In genomic region chr19:42068756-42069571, GRCh38 we compare ENCODE assay signal across 13 cellular contexts. TPM values are rescaled to one million over a fixed set of nuclear protein-coding genes. Genes with fewer than 3 reads are reported as not detected.
A peak's percentile ranks its signal among the peaks of the same experiment; 100 is the strongest.
DNase-seq lines count a peak whose midpoint lies in the region; ATAC-seq, FAIRE-seq and TF ChIP-seq lines count a peak whose summit lies in the region.
"Had no signal": no experiment of that assay in that cellular context is flagged by ENCODE, and none has a peak within 500 bp of the region (broad histone marks: within the 10 kb centered on the region; RNA-seq: fewer than 3 reads in every experiment).

No MANE protein-coding gene starts in this region.

- H4K20me1 ChIP-seq in BLaER1 treated with 17β-estradiol and CSF1 and Interleukin-3, amounts not matched to agents 10 nM and 100 nM: peaks cover 6 to 45% (median 21%) of the 10 kb centered on the region in 11 experiments; a peak in 15 of 22 replicates

- no peaks in the 10 kb centered on the region for H3K9me3 ChIP-seq in BLaER1 treated with 17β-estradiol and CSF1 and Interleukin-3, amounts not matched to agents 10 nM and 100 nM (replicated peaks in 1 of 11)
- H3K9me3 ChIP-seq in SJCRH30 (replicated peaks) (no peaks in the 10 kb centered on the region), right atrium auricular region (no peaks in the 10 kb centered on the region), pancreas (no peaks in the 10 kb centered on the region)

- ATAC-seq in pancreas: peak in 3 of 4 donors; percentile 8 to 23 (median 16)
- ATAC-seq: Panc1 had no signal

- H3K4me1 ChIP-seq in BLaER1 treated with 17β-estradiol and CSF1 and Interleukin-3, amounts not matched to agents 10 nM and 100 nM: peaks cover 40 to 70% (median 59%) of the 10 kb centered on the region in 10 experiments
- H3K4me1 ChIP-seq in SJCRH30 (no peaks in the 10 kb centered on the region), right atrium auricular region (peaks cover 0 to 21% of the 10 kb centered on the region in 2 donors), pancreas (no peaks in the 10 kb centered on the region)

- peak overlapping the region; percentile 61 to 78 (median 68) for H3K4me3 ChIP-seq in BLaER1 treated with 17β-estradiol and CSF1 and Interleukin-3, amounts not matched to agents 10 nM and 100 nM
- H3K4me3 ChIP-seq in SJCRH30 (peak overlapping the region; percentile 61), right atrium auricular region (peak overlapping the region; percentile 45 to 51), pancreas (peak overlapping the region in 1 of 4 donors; percentile 40)

- H3K36me3 ChIP-seq in BLaER1 treated with 17β-estradiol and CSF1 and Interleukin-3, amounts not matched to agents 10 nM and 100 nM: peaks cover 17 to 20% (median 18%) of the 10 kb centered on the region in 11 experiments; a peak in 21 of 22 replicates
- H3K36me3 ChIP-seq in SJCRH30 (no peaks in the 10 kb centered on the region), right atrium auricular region (no peaks in the 10 kb centered on the region), pancreas (no peaks in the 10 kb centered on the region)

- peak overlapping the region; percentile 19 to 85 (median 77); a peak in 20 of 22 replicates for H3K27ac ChIP-seq in BLaER1 treated with 17β-estradiol and CSF1 and Interleukin-3, amounts not matched to agents 10 nM and 100 nM
- H3K27ac ChIP-seq in SJCRH30: no peak overlapping the region
- H3K27ac ChIP-seq in right atrium auricular region: peak overlapping the region; percentile 62 to 69
- H3K27ac ChIP-seq in pancreas: no peak overlapping the region
- H3K27ac ChIP-seq: VCaP had no signal

- WGBS in pancreas, 2 donors: 22 to 27% methylated on average over 23 to 29 of the region's 29 CpGs

- intact Hi-C loops in pancreas (cut with DNase I): no loop called here

- DNase-seq in SJCRH30 (peak; percentile 27 to 48), right atrium auricular region (ENCODE audit: low spot score) (no peak), pancreas (no peak), DMS153 treated with DMSO at 0.1 percent for 48 hours (lab: John Stamatoyannopoulos, UW; ENCODE audit: unreplicated experiment) (no peak), NCI-H748 (lab: John Stamatoyannopoulos, UW; ENCODE audit: unreplicated experiment) (no peak), COLO829 (ENCODE audit: low spot score) (no peak), activated gamma-delta T cell (lab: John Stamatoyannopoulos, UW) (no peak)
- DNase-seq: NCI-H1694 treated with DMSO at 0.1 percent for 48 hours; stimulated activated naive CD4-positive, alpha-beta T cell treated with Interleukin-2 at 50 U/mL for 16 hours had no signal

- FAIRE-seq in pancreas (lab: Jason Lieb, UNC): no peak

- H3K27me3 ChIP-seq in BLaER1 treated with 17β-estradiol and CSF1 and Interleukin-3, amounts not matched to agents 10 nM and 100 nM: no peaks in the 10 kb centered on the region
- H3K27me3 ChIP-seq in SJCRH30 (no peaks in the 10 kb centered on the region; the same call in 1 of the 2 replicates), right atrium auricular region (no peaks in the 10 kb centered on the region), pancreas (no peaks in the 10 kb centered on the region)

- TF ChIP-seq CTCF in right atrium auricular region (IDR thresholded peaks at IDR 0.05): no peak
- TF ChIP-seq CTCF in pancreas (IDR thresholded peaks at IDR 0.05): no peak

- peak overlapping the region; percentile 77 to 88 (median 82) for H3K9ac ChIP-seq in BLaER1 treated with 17β-estradiol and CSF1 and Interleukin-3, amounts not matched to agents 10 nM and 100 nM

- peak overlapping the region; percentile 86 to 98 (median 94) for H3K4me2 ChIP-seq in BLaER1 treated with 17β-estradiol and CSF1 and Interleukin-3, amounts not matched to agents 10 nM and 100 nM

RNA-seq across cellular contexts. Expression of gene GRIK5, which starts 1.0 kb away (rescaled TPM):
- 10.3 and 10.5 TPM in 2 replicates for total RNA-seq in SJCRH30 (2014; rRNA removed; shearing (Covaris generic))
- total RNA-seq in right atrium auricular region: 10 to 100 TPM in 1 of 2 donors, 1 to 10 TPM in 1; 8.1 to 17.1 TPM
- total RNA-seq in pancreas: 1 to 10 TPM; 1.9 to 3.6 (median 3.1) TPM
- 10 to 100 TPM in 1 of 2 donors, 1 to 10 TPM in 1; 4.8 to 10.5 TPM for polyA plus RNA-seq in pancreas
- total RNA-seq: HT1080 had no signal

RNA-seq across cellular contexts. Expression of gene ZNF574, which starts 7.0 kb away (rescaled TPM):
- 31.1 and 31.5 TPM in 2 replicates for total RNA-seq in SJCRH30 (2014; rRNA removed; shearing (Covaris generic))
- total RNA-seq in right atrium auricular region (10 to 100 TPM in 1 of 2 donors, 1 to 10 TPM in 1; 8.1 to 13.6 TPM), pancreas (1 to 10 TPM; 3.9 to 8.5 (median 5.8) TPM)
- polyA plus RNA-seq in pancreas: 1 to 10 TPM; 4.9 to 6.2 TPM

Comparison
In these comparisons a context has a peak if more than half of its experiments do, and no peak if none do; other contexts are left out.
1. H3K27ac ChIP-seq: peak in BLaER1 treated with 17β-estradiol and CSF1 and Interleukin-3, amounts not matched to agents 10 nM and 100 nM (11 of 11) and right atrium auricular region (2 of 2); none in SJCRH30 (single experiment) and pancreas (0 of 4).
2. DNase-seq: peak in SJCRH30 (2 of 2); none in right atrium auricular region (single experiment), pancreas (0 of 6), DMS153 treated with DMSO at 0.1 percent for 48 hours (single experiment), NCI-H748 (single experiment), COLO829 (single experiment) and activated gamma-delta T cell (single experiment).